ENCODE assay signal across 1 cellular context in genomic region chr1:9688599-9688998, GRCh38.
TF ChIP-seq lines count a peak whose summit lies in the region.

No MANE protein-coding gene starts in this region.

TF ChIP-seq in HepG2, 621 proteins besides CTCF, POLR2A, EP300 and RAD21 (continued from another document):
- TF ChIP-seq ZNF770 (CRISPR knock-in tag; IDR thresholded peaks at IDR 0.05) (peak; percentile 59; the same call in 1 of the 2 replicates), ZNF121 (CRISPR knock-in tag; IDR thresholded peaks at IDR 0.05) (peak; percentile 87), MTERF4 (CRISPR knock-in tag; IDR thresholded peaks at IDR 0.05) (0 out of 2 replicates have a peak, but pooled peaks have one; percentile 43)
